In the genomic region with DNA sequence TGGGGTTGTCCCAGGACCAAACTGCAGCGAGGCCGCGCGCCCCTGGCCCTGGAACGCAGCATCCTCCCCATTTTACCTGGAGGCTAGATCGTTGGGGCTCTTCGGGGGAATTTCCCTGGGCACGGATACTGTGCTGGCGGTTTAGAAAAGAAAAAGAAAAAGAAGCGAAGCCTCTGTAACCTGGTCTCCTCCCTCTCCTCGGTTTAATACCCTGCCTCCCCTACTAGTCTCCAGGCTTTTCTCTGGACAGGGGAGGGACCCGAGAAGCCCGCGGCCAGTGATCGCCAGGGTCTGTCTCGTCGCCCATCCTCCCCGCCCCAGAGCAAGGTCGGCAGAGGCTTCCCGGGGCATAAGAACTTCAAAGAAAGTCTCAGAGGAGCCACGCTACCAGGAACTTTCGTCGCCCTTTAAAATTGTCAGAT, we compare ENCODE assay signal across 1 cellular context.
TF ChIP-seq lines count a peak whose summit lies in the region.

No MANE protein-coding gene starts in this region.

TF ChIP-seq in H1, 55 proteins besides CTCF, POLR2A, EP300 and RAD21:
- TF ChIP-seq SIX5 (IDR thresholded peaks at IDR 0.05; ENCODE audit: low read depth, low read length) (no peak), JUND (IDR thresholded peaks at IDR 0.05; ENCODE audit: low read length) (no peak), KDM4A (IDR thresholded peaks at IDR 0.05; ENCODE audit: low read depth, low read length, severe bottlenecking) (peak; percentile 8), PHF8 (conservative IDR thresholded peaks at IDR 0.05; ENCODE audit: low read depth, low read length) (no peak)
TF ChIP-seq in H1: peak in this region for 1.
